Comparison of ENCODE assay signal across 8 cellular contexts in genomic region chr1:11858968-11859871, GRCh38. TPM values are rescaled to one million over a fixed set of nuclear protein-coding genes. Genes with fewer than 3 reads are reported as not detected.
DNase-seq lines count a peak whose midpoint lies in the region; ATAC-seq and TF ChIP-seq lines count a peak whose summit lies in the region.

No MANE protein-coding gene starts in this region.

- no peak overlapping the region for H4K5ac ChIP-seq in mesendoderm (ENCODE audit: low read length)

- TF ChIP-seq RAD21 in Ishikawa (IDR thresholded peaks at IDR 0.05; ENCODE audit: low read depth): no peak; the same call in 1 of the 2 replicates

- H2BK15ac ChIP-seq in mesendoderm (replicated peaks; ENCODE audit: low read depth): no peak overlapping the region

- no peaks in the 10 kb centered on the region for H3K36me3 Mint-ChIP-seq in CD14-positive monocyte

- H3K4ac ChIP-seq in mesendoderm (ENCODE audit: low read depth, low read length): no peak overlapping the region

- H2BK120ac ChIP-seq in mesendoderm (ENCODE audit: low read depth, low read length): no peak overlapping the region

- no peak for TF ChIP-seq CTCF in CD14-positive monocyte (IDR thresholded peaks at IDR 0.05)

- no CpG with 5 or more reads among the region's 53 CpGs for WGBS in mesendoderm (ENCODE audit: extremely low coverage, insufficient coverage, low lambda C conversion rate)

- H3K79me1 ChIP-seq in mesendoderm (ENCODE audit: low read length): no peaks in the 10 kb centered on the region

- H3K4me1 Mint-ChIP-seq in CD14-positive monocyte: peaks cover 6% of the 10 kb centered on the region

- H3K27ac Mint-ChIP-seq in CD14-positive monocyte: no peak overlapping the region

- H3K23ac ChIP-seq in mesendoderm (ENCODE audit: low read length): no peak overlapping the region

- DNase-seq in CD14-positive monocyte (ENCODE audit: low spot score): peak; percentile 59
- peak; percentile 47 for DNase-seq in activated CD4-positive, alpha-beta T cell treated with anti-CD3 and anti-CD28 coated beads for 1 hour
- DNase-seq in dermis blood vessel endothelial cell: peak; percentile 78
- peak; percentile 98 for DNase-seq in mesendoderm
- peak; percentile 26 to 44 for DNase-seq in stimulated activated CD8-positive, alpha-beta memory T cell treated with anti-CD3 and anti-CD28 coated beads, Interleukin-7, amount 100 ng/mL, for 4 hours (ENCODE audit: low read depth in 2 of 2)
- DNase-seq in NCI-H187 treated with DMSO at 0.1 percent for 48 hours (lab: John Stamatoyannopoulos, UW): no peak

- no peak overlapping the region for H2BK5ac ChIP-seq in mesendoderm (ENCODE audit: low read length)

- peaks cover 0 to 13% (median 0%) of the 10 kb centered on the region in 7 donors for H3K9me3 Mint-ChIP-seq in CD14-positive monocyte

- H3K27me3 Mint-ChIP-seq in CD14-positive monocyte (ENCODE audit: low read depth in 3 of 3): peaks cover 46 to 52% (median 51%) of the 10 kb centered on the region in 3 donors

- H2AK5ac ChIP-seq in mesendoderm (ENCODE audit: low read length): no peak overlapping the region

- no peak overlapping the region for H3K4me3 ChIP-seq in mesendoderm (ENCODE audit: low read length)

- no peak overlapping the region for H3K9ac ChIP-seq in mesendoderm (ENCODE audit: low read length)

- no peak for TF ChIP-seq EP300 in Ishikawa (IDR thresholded peaks at IDR 0.05; ENCODE audit: borderline replicate concordance)

- peak overlapping the region in 1 of 2 donors; percentile 76 for H3K4me3 Mint-ChIP-seq in CD14-positive monocyte

- H3K36me3 ChIP-seq in mesendoderm (ENCODE audit: control insufficient read depth, insufficient read depth, low read length): no peaks in the 10 kb centered on the region

- intact Hi-C loops in CD14-positive monocyte (cut with micrococcal nuclease): no loop called here

- no peak for ATAC-seq in GM21717 (IDR thresholded peaks at IDR 0.05; ENCODE audit: unreplicated experiment)

- no peaks in the 10 kb centered on the region for H3K79me2 ChIP-seq in mesendoderm (ENCODE audit: control insufficient read depth, insufficient read depth, low read length)

- H3K18ac ChIP-seq in mesendoderm (ENCODE audit: low read length): no peak overlapping the region

- H3K27ac ChIP-seq in mesendoderm (ENCODE audit: low read depth, low read length): peak overlapping the region; percentile 30

- H3K27me3 ChIP-seq in mesendoderm (ENCODE audit: insufficient read depth, low read length, poor library complexity): no peaks in the 10 kb centered on the region

- no peak overlapping the region for H4K8ac ChIP-seq in mesendoderm (ENCODE audit: low read depth, low read length)

- no peak overlapping the region for H3K56ac ChIP-seq in mesendoderm (ENCODE audit: low read length)

- H3K4me2 ChIP-seq in mesendoderm (ENCODE audit: low read length): peak overlapping the region; percentile 27

- H3K4me1 ChIP-seq in mesendoderm (ENCODE audit: control insufficient read depth, low read depth, low read length): no peaks in the 10 kb centered on the region

TF ChIP-seq in Ishikawa, 13 proteins besides CTCF, POLR2A, EP300 and RAD21:
- TF ChIP-seq CREB1 (IDR thresholded peaks at IDR 0.05; ENCODE audit: low read depth) (no peak), REST (IDR thresholded peaks at IDR 0.05; ENCODE audit: low read depth) (peak; percentile 99), MAX (IDR thresholded peaks at IDR 0.05) (peak; percentile 42; the same call in 1 of the 2 replicates), CEBPB (IDR thresholded peaks at IDR 0.05) (no peak), ZBTB7A (IDR thresholded peaks at IDR 0.05; ENCODE audit: low read depth) (peak; percentile 96)

RNA-seq across cellular contexts. Expression of gene NPPB, which starts 0.5 kb away (rescaled TPM):
- polyA plus RNA-seq in CD14-positive monocyte: not detected
- not detected in 2 replicates for total RNA-seq in dermis blood vessel endothelial cell
- polyA plus RNA-seq in mesendoderm (2013, experiment 1 of 2): 102 TPM
- 106 TPM for polyA plus RNA-seq in mesendoderm (2013, experiment 2 of 2)

RNA-seq across cellular contexts. Expression of gene NPPA, which starts 11.6 kb away (rescaled TPM):
- polyA plus RNA-seq in CD14-positive monocyte: not detected
- total RNA-seq in dermis blood vessel endothelial cell: not detected in 2 replicates
- 0.25 TPM for polyA plus RNA-seq in mesendoderm (2013, experiment 1 of 2)
- polyA plus RNA-seq in mesendoderm (2013, experiment 2 of 2): 0.53 TPM

RNA-seq across cellular contexts. Expression of gene CLCN6, which starts 53.2 kb away (rescaled TPM):
- polyA plus RNA-seq in CD14-positive monocyte: 1 to 10 TPM; 3.8 to 4.2 TPM
- total RNA-seq in dermis blood vessel endothelial cell: 13.9 and 19.9 TPM in 2 replicates
- 14.3 TPM for polyA plus RNA-seq in mesendoderm (2013, experiment 1 of 2)
- polyA plus RNA-seq in mesendoderm (2013, experiment 2 of 2): 14.5 TPM

RNA-seq across cellular contexts. Expression of gene MTHFR, which starts 53.5 kb away (rescaled TPM):
- 1 to 10 TPM; 4.5 to 8.5 TPM for polyA plus RNA-seq in CD14-positive monocyte
- 46.3 and 52.4 TPM in 2 replicates for total RNA-seq in dermis blood vessel endothelial cell
- polyA plus RNA-seq in mesendoderm (2013, experiment 1 of 2): 6.6 TPM
- 6.2 TPM for polyA plus RNA-seq in mesendoderm (2013, experiment 2 of 2)
